Comparison of ENCODE assay signal across 23 cellular contexts in the genomic region with DNA sequence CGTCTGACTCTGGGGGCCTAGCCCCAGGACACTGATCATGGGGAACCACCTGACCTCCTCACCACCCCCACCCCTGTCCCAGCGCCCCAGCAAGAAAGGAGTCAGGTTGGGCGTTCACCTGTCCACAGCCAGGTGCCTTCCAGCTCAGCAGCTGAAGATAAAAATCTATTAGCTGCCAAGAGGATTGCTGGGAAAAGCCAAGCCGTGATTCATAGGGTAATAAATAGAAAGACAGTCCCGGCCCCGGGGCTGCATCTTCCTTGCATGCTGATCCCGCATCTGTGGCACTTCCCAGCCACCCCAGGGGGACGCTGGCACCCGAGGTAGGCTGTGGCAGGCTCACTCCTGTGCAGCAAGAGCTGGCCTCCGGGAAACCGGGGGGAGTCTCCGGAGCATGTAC.
DNase-seq lines count a peak whose midpoint lies in the region; ATAC-seq, FAIRE-seq and TF ChIP-seq lines count a peak whose summit lies in the region.
"Had no signal": no experiment of that assay in that cellular context is flagged by ENCODE, and none has a peak within 500 bp of the region (broad histone marks: within the 10 kb centered on the region; RNA-seq: fewer than 3 reads in every experiment).

No MANE protein-coding gene starts in this region.

- no peak for TF ChIP-seq EP300 in A549 (IDR thresholded peaks at IDR 0.05)

- no peak overlapping the region for H3K9ac ChIP-seq in parathyroid adenoma

- H3K36me3 Mint-ChIP-seq in activated naive CD4-positive, alpha-beta T cell treated with anti-CD3 and anti-CD28 coated beads for 36 hours (ENCODE audit: low read depth): no peaks in the 10 kb centered on the region
- H3K36me3 Mint-ChIP-seq: CD4-positive, CD25-positive, alpha-beta regulatory T cell; IgD-negative memory B cell had no signal

- no peak overlapping the region for H3K27ac Mint-ChIP-seq in activated naive CD4-positive, alpha-beta T cell treated with anti-CD3 and anti-CD28 coated beads for 36 hours
- H3K27ac Mint-ChIP-seq: activated T-helper 1 cell treated with anti-CD3 and anti-CD28 coated beads, Interleukin-12 subunit alpha, Interleukin-12 subunit beta, Interleukin-2, Interleukin-4 antibody, amounts not matched to agents 30 ng/mL and 10 ng/mL and 1 ng/mL, durations not matched to agents 14 hours and 24 hours and 36 hours; nephron progenitor cell; progenitor cell of endocrine pancreas had no signal

- H3K4me1 ChIP-seq in A549: peaks cover 48% of the 10 kb centered on the region
- peaks cover 8% of the 10 kb centered on the region for H3K4me1 ChIP-seq in parathyroid adenoma

- no peaks in the 10 kb centered on the region for H3K79me2 ChIP-seq in parathyroid adenoma

- no peaks in the 10 kb centered on the region for H3K27me3 ChIP-seq in parathyroid adenoma (ENCODE audit: control insufficient read depth, insufficient read depth, low read length)

- no peaks in the 10 kb centered on the region for H3K9me3 Mint-ChIP-seq in activated naive CD4-positive, alpha-beta T cell treated with anti-CD3 and anti-CD28 coated beads for 36 hours

- TF ChIP-seq RAD21 in A549 (conservative IDR thresholded peaks at IDR 0.05 in 1 of 2, IDR thresholded peaks at IDR 0.05 in 1 of 2): no peak

- H3K4me3 ChIP-seq in A549 (no peak overlapping the region), parathyroid adenoma (ENCODE audit: low read depth, low read length) (no peak overlapping the region)
- H3K4me3 ChIP-seq: SK-N-MC had no signal

- H2AFZ ChIP-seq in parathyroid adenoma: peak overlapping the region; percentile 5

- H3K36me3 ChIP-seq in parathyroid adenoma (ENCODE audit: control insufficient read depth, insufficient read depth, low read length): no peaks in the 10 kb centered on the region

- H3K4me1 Mint-ChIP-seq in activated naive CD4-positive, alpha-beta T cell treated with anti-CD3 and anti-CD28 coated beads for 36 hours (ENCODE audit: low read depth): peaks cover 20% of the 10 kb centered on the region

- no peaks in the 10 kb centered on the region for H3K27me3 Mint-ChIP-seq in activated naive CD4-positive, alpha-beta T cell treated with anti-CD3 and anti-CD28 coated beads for 36 hours (ENCODE audit: low read depth)

- FAIRE-seq in A549 (lab: Jason Lieb, UNC): no peak
- FAIRE-seq: kidney had no signal

- H3K9me3 ChIP-seq in A549: no peaks in the 10 kb centered on the region
- H3K9me3 ChIP-seq in parathyroid adenoma (ENCODE audit: control insufficient read depth, low read length): no peaks in the 10 kb centered on the region

- CTCF ChIA-PET in A549 (lab: Yijun Ruan, JAX): no interaction called here
- CTCF ChIA-PET in activated naive CD4-positive, alpha-beta T cell treated with anti-CD3 and anti-CD28 coated beads for 36 hours (lab: Charles Lee): no interaction called here

- no peak for ATAC-seq in A549

- POLR2A ChIA-PET in A549 (lab: Yijun Ruan, JAX): no interaction called here

- TF ChIP-seq CTCF in A549 (IDR thresholded peaks at IDR 0.05) (no peak), parathyroid adenoma (IDR thresholded peaks at IDR 0.05) (no peak)

- 41% methylated on average over 12 of the region's 12 CpGs for WGBS in A549 (ENCODE audit: missing lambda C conversion rate)

- H3K4me2 ChIP-seq in A549: peak overlapping the region; percentile 5; the same call in 1 of the 3 replicates
- H3K4me2 ChIP-seq in parathyroid adenoma (ENCODE audit: low read length): no peak overlapping the region

- H3K4me3 Mint-ChIP-seq in activated naive CD4-positive, alpha-beta T cell treated with anti-CD3 and anti-CD28 coated beads for 36 hours: no peak overlapping the region
- H3K4me3 Mint-ChIP-seq: activated T-helper 1 cell treated with anti-CD3 and anti-CD28 coated beads, Interleukin-12 subunit alpha, Interleukin-12 subunit beta, Interleukin-2, Interleukin-4 antibody, amounts not matched to agents 30 ng/mL and 10 ng/mL and 1 ng/mL, durations not matched to agents 14 hours and 24 hours and 36 hours; CD4-positive, CD25-positive, alpha-beta regulatory T cell; IgD-negative memory B cell; nephron progenitor cell had no signal

- intact Hi-C loops in activated naive CD4-positive, alpha-beta T cell treated with anti-CD3 and anti-CD28 coated beads for 36 hours (cut with micrococcal nuclease): no loop called here

- TF ChIP-seq POLR2A in A549 (IDR thresholded peaks at IDR 0.05; ENCODE audit: low read length): no peak

- DNase-seq in A549 (ENCODE audit: low read depth in 1 of 2, low spot score in 1 of 2) (no peak), M059J (ENCODE audit: low read depth) (peak; percentile 45), cerebellum (ENCODE audit: low spot score) (peak; percentile 61), NCI-H1092 (lab: John Stamatoyannopoulos, UW) (no peak), cerebellar nuclear complex (lab: John Stamatoyannopoulos, UW) (no peak)
- DNase-seq in activated CD8-positive, alpha-beta memory T cell treated with anti-CD3 and anti-CD28 coated beads, Interleukin-2, amount 50 U/mL, for 4 hours: no peak
- DNase-seq in activated naive CD4-positive, alpha-beta T cell treated with anti-CD3 and anti-CD28 coated beads for 36 hours: no peak
- DNase-seq: ACHN; CD4-positive, CD25-positive, alpha-beta regulatory T cell; central memory CD4-positive, alpha-beta T cell; effector memory CD4-positive, alpha-beta T cell; kidney; NCI-H2029; NCI-H524; nephron progenitor cell; OCI-M1; stimulated activated CD4-positive, alpha-beta T cell treated with anti-CD3 and anti-CD28 coated beads, Interleukin-12 subunit alpha, Interleukin-12 subunit beta, amount 100 ng/mL, for 4 hours; T-helper 9 cell had no signal

- peak overlapping the region; percentile 13 to 71; a peak in 3 of 6 replicates for H3K27ac ChIP-seq in A549
- H3K27ac ChIP-seq in parathyroid adenoma: no peak overlapping the region

TF ChIP-seq in A549, 52 proteins besides CTCF, POLR2A, EP300 and RAD21:
- no peak for TF ChIP-seq JUN (IDR thresholded peaks at IDR 0.05)
- no peak for TF ChIP-seq EHF (CRISPR knock-in tag; IDR thresholded peaks at IDR 0.05)
- TF ChIP-seq ATOH8 (CRISPR knock-in tag; IDR thresholded peaks at IDR 0.05; ENCODE audit: low read depth): no peak
- TF ChIP-seq RNF2 (IDR thresholded peaks at IDR 0.05; ENCODE audit: borderline replicate concordance, low read depth): no peak
- no peak for TF ChIP-seq KDM1A (IDR thresholded peaks at IDR 0.05; ENCODE audit: low read depth)

Comparison
In these comparisons a context has a peak if more than half of its experiments do, and no peak if none do; other contexts are left out.
1. DNase-seq: peak in M059J (single experiment) and cerebellum (single experiment); none in A549 (0 of 2), NCI-H1092 (single experiment), cerebellar nuclear complex (0 of 2), activated CD8-positive, alpha-beta memory T cell treated with anti-CD3 and anti-CD28 coated beads, Interleukin-2, amount 50 U/mL, for 4 hours (single experiment) and activated naive CD4-positive, alpha-beta T cell treated with anti-CD3 and anti-CD28 coated beads for 36 hours (single experiment).